ENCODE assay signal across 27 cellular contexts in genomic region chr11:83717551-83717950, GRCh38.
DNase-seq lines count a peak whose midpoint lies in the region; ATAC-seq, FAIRE-seq and TF ChIP-seq lines count a peak whose summit lies in the region.
"Had no signal": no experiment of that assay in that cellular context is flagged by ENCODE, and none has a peak within 500 bp of the region (broad histone marks: within the 10 kb centered on the region; RNA-seq: fewer than 3 reads in every experiment).

No MANE protein-coding gene starts in this region.

- H3K27ac ChIP-seq in MM.1S (ENCODE audit: low read length) (no peak overlapping the region), mesodermal cell (ENCODE audit: low read depth, low read length, severe bottlenecking) (peak overlapping the region; percentile 88)
- H3K27ac ChIP-seq: body of pancreas, gastrocnemius medialis, thoracic aorta, WERI-Rb-1 had no signal

- H3K9ac ChIP-seq in MM.1S (ENCODE audit: low read length): no peak overlapping the region

- no peak overlapping the region for H3K4me2 ChIP-seq in MM.1S (ENCODE audit: low read depth, low read length)

- WGBS in mesodermal cell (ENCODE audit: insufficient coverage in 2 of 2), 2 experiments: 73 to 89% methylated on average over 1 to 3 of the region's 3 CpGs

- H3K4me1 ChIP-seq in MM.1S (ENCODE audit: low read length) (peaks cover 7% of the 10 kb centered on the region; the same call in 1 of the 2 replicates), mesodermal cell (ENCODE audit: control insufficient read depth, insufficient read depth, low read length, poor library complexity, severe bottlenecking) (peaks cover 17% of the 10 kb centered on the region)
- H3K4me1 ChIP-seq: body of pancreas had no signal

- no peak overlapping the region for H3K4me3 ChIP-seq in MM.1S (ENCODE audit: low read length)
- H3K4me3 ChIP-seq in choroid plexus epithelial cell (ENCODE audit: low read depth, low read length): no peak overlapping the region
- H3K4me3 ChIP-seq in mesodermal cell (ENCODE audit: extremely low read depth, insufficient read depth, low read length, poor library complexity, severe bottlenecking): no peak overlapping the region
- H3K4me3 ChIP-seq: body of pancreas, gastrocnemius medialis, lung, thoracic aorta had no signal

- peaks cover 7% of the 10 kb centered on the region for H3K27me3 Mint-ChIP-seq in activated T-cell treated with anti-CD3 and anti-CD28 coated beads, Interleukin-2, amount 50 U/mL, for 72 hours (ENCODE audit: low read depth)
- H3K27me3 Mint-ChIP-seq: activated naive CD8-positive, alpha-beta T cell treated with anti-CD3 and anti-CD28 coated beads, Interleukin-2, amount 10 ng/mL, durations not matched to agents 7 days and 5 days had no signal

- no peaks in the 10 kb centered on the region for H3K79me2 ChIP-seq in MM.1S (ENCODE audit: low read length)

- H4K20me1 ChIP-seq in MM.1S (ENCODE audit: insufficient read depth, low read length): no peaks in the 10 kb centered on the region

- ATAC-seq in activated T-cell treated with anti-CD3 and anti-CD28 coated beads, Interleukin-2, amount 50 U/mL, for 72 hours (replicated peaks in 1 of 2): no peak
- no peak for ATAC-seq in HG02885 (IDR thresholded peaks at IDR 0.05; ENCODE audit: poor library complexity, unreplicated experiment)
- no peak for ATAC-seq in GM18870 (IDR thresholded peaks at IDR 0.05; ENCODE audit: unreplicated experiment)
- ATAC-seq: body of pancreas, gastrocnemius medialis, SK-N-SH treated with all-trans-retinoic acid at 6 μM for 48 hours had no signal

- H3K9me3 Mint-ChIP-seq in activated T-cell treated with anti-CD3 and anti-CD28 coated beads, Interleukin-2, amount 50 U/mL, for 72 hours: no peaks in the 10 kb centered on the region
- H3K9me3 Mint-ChIP-seq: activated naive CD8-positive, alpha-beta T cell treated with anti-CD3 and anti-CD28 coated beads, Interleukin-2, amount 10 ng/mL, durations not matched to agents 7 days and 5 days; T-helper 2 cell treated with Interferon-gamma antibody and Interleukin-4, amounts not matched to agents 5 μg/mL and 100 μg/mL, for 36 hours had no signal

- FAIRE-seq in GM12892 (lab: Jason Lieb, UNC): peak; percentile 17
- FAIRE-seq: colon, keratinocyte had no signal

- H3K36me3 Mint-ChIP-seq in activated T-cell treated with anti-CD3 and anti-CD28 coated beads, Interleukin-2, amount 50 U/mL, for 72 hours (ENCODE audit: insufficient read depth in 2 of 2): no peaks in the 10 kb centered on the region
- H3K36me3 Mint-ChIP-seq: activated naive CD8-positive, alpha-beta T cell treated with anti-CD3 and anti-CD28 coated beads, Interleukin-2, amount 10 ng/mL, durations not matched to agents 7 days and 5 days; CD4-positive, alpha-beta memory T cell had no signal

- no peaks in the 10 kb centered on the region for H3F3A ChIP-seq in MM.1S (ENCODE audit: insufficient read depth, low read length)

- H3K9me2 ChIP-seq in MM.1S (replicated peaks; ENCODE audit: insufficient read depth, low read length): no peaks in the 10 kb centered on the region

- TF ChIP-seq CTCF in MM.1S (IDR thresholded peaks at IDR 0.05; ENCODE audit: low read length): no peak
- TF ChIP-seq CTCF in choroid plexus epithelial cell (conservative IDR thresholded peaks at IDR 0.05; ENCODE audit: low read depth, low read length): no peak

- no peak overlapping the region for H2AFZ ChIP-seq in MM.1S (ENCODE audit: low read length)

- no peaks in the 10 kb centered on the region for H3K4me1 Mint-ChIP-seq in activated T-cell treated with anti-CD3 and anti-CD28 coated beads, Interleukin-2, amount 50 U/mL, for 72 hours (ENCODE audit: low read depth)
- H3K4me1 Mint-ChIP-seq: activated naive CD8-positive, alpha-beta T cell treated with anti-CD3 and anti-CD28 coated beads, Interleukin-2, amount 10 ng/mL, durations not matched to agents 7 days and 5 days; CD4-positive, alpha-beta memory T cell had no signal

- no peak overlapping the region for H3K4me3 Mint-ChIP-seq in activated T-cell treated with anti-CD3 and anti-CD28 coated beads, Interleukin-2, amount 50 U/mL, for 72 hours
- H3K4me3 Mint-ChIP-seq: activated naive CD8-positive, alpha-beta T cell treated with anti-CD3 and anti-CD28 coated beads, Interleukin-2, amount 10 ng/mL, durations not matched to agents 7 days and 5 days; CD4-positive, alpha-beta memory T cell; T-helper 2 cell treated with Interferon-gamma antibody and Interleukin-4, amounts not matched to agents 5 μg/mL and 100 μg/mL, for 36 hours had no signal

- H3K9me3 ChIP-seq in MM.1S (replicated peaks; ENCODE audit: insufficient read depth, low read length) (no peaks in the 10 kb centered on the region), mesodermal cell (ENCODE audit: control insufficient read depth, low read length) (no peaks in the 10 kb centered on the region)
- H3K9me3 ChIP-seq: body of pancreas, gastrocnemius medialis, thoracic aorta had no signal

- TF ChIP-seq POLR2A in GM12892 (IDR thresholded peaks at IDR 0.05; ENCODE audit: low read depth, low read length): no peak

- no peaks in the 10 kb centered on the region for H3K27me3 ChIP-seq in MM.1S (replicated peaks; ENCODE audit: insufficient read depth, low read length)
- H3K27me3 ChIP-seq: body of pancreas, gastrocnemius medialis had no signal

- DNase-seq in GM12892 (ENCODE audit: insufficient read length) (no peak), MM.1S (peak; percentile 45), choroid plexus epithelial cell (ENCODE audit: low read depth) (peak; percentile 22)
- DNase-seq in activated T-cell treated with anti-CD3 and anti-CD28 coated beads, Interleukin-2, amount 50 U/mL, for 72 hours: no peak
- DNase-seq: activated CD4-positive, alpha-beta T cell treated with anti-CD3 and anti-CD28 coated beads, Interleukin-2, amount 50 U/mL, for 48 hours; activated effector memory CD4-positive, alpha-beta T cell treated with Interleukin-2 at 50 U/mL for 16 hours; activated naive CD8-positive, alpha-beta T cell treated with anti-CD3 and anti-CD28 coated beads, Interleukin-2, amount 10 ng/mL, durations not matched to agents 7 days and 5 days; body of pancreas; CD4-positive, alpha-beta memory T cell; DMS153; effector memory CD4-positive, alpha-beta T cell; gastrocnemius medialis; GF-D8; hypothalamus; NCI-H187 treated with DMSO at 0.1 percent for 48 hours; stimulated activated CD4-positive, alpha-beta T cell treated with anti-CD3 and anti-CD28 coated beads, Interleukin-2, amount 100 ng/mL, for 48 hours; stimulated activated naive CD4-positive, alpha-beta T cell; WERI-Rb-1 had no signal

- H3K36me3 ChIP-seq in MM.1S (replicated peaks; ENCODE audit: insufficient read depth, low read length) (no peaks in the 10 kb centered on the region), mesodermal cell (ENCODE audit: control insufficient read depth, insufficient read depth, low read length) (no peaks in the 10 kb centered on the region)
- H3K36me3 ChIP-seq: gastrocnemius medialis, thoracic aorta, WERI-Rb-1 had no signal

- no peak overlapping the region for H3K27ac Mint-ChIP-seq in activated T-cell treated with anti-CD3 and anti-CD28 coated beads, Interleukin-2, amount 50 U/mL, for 72 hours
- H3K27ac Mint-ChIP-seq: activated naive CD8-positive, alpha-beta T cell treated with anti-CD3 and anti-CD28 coated beads, Interleukin-2, amount 10 ng/mL, durations not matched to agents 7 days and 5 days; CD4-positive, alpha-beta memory T cell; T-helper 2 cell treated with Interferon-gamma antibody and Interleukin-4, amounts not matched to agents 5 μg/mL and 100 μg/mL, for 36 hours had no signal

Comparison
In these comparisons a context has a peak if more than half of its experiments do, and no peak if none do; other contexts are left out.
1. DNase-seq: peak in MM.1S (single experiment) and choroid plexus epithelial cell (single experiment); none in GM12892 (single experiment) and activated T-cell treated with anti-CD3 and anti-CD28 coated beads, Interleukin-2, amount 50 U/mL, for 72 hours (0 of 2).